In the genomic region with DNA sequence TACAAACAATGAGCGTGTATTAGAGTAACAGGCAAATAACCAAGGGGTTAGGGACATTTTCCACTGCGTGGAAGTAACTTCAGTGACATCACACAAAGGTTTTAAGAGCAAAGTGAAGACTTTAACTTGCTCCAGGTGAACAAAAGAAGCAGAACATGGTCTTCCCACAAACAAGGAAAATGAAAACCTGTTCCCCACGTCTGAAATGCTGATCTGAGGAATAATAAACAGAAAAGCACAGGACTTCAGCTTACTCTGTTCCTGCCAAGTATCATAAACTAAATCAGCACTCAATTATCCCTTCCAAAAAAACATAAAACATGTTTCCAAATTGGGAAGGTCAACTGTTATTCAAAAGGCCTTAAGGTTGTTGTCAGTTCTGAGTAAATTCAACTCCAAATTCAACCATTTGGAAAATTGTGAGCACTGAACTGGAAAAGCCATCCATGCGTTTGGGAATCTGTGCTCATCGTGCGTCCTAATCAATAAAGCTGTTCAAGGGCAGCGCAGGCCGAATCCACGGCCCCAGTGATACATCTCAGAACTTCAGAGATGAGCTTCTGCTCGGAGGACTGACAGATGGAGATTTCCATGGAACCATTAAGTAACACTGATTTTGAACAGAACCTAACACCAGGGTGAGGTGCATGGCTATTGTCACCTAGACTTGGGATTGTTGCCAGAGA, we compare ENCODE assay signal across 1 cellular context.
TF ChIP-seq lines count a peak whose summit lies in the region.

No MANE protein-coding gene starts in this region.

TF ChIP-seq in HepG2, 621 proteins besides CTCF, POLR2A, EP300 and RAD21 (continued from another document):
- TF ChIP-seq, protein P1, sequence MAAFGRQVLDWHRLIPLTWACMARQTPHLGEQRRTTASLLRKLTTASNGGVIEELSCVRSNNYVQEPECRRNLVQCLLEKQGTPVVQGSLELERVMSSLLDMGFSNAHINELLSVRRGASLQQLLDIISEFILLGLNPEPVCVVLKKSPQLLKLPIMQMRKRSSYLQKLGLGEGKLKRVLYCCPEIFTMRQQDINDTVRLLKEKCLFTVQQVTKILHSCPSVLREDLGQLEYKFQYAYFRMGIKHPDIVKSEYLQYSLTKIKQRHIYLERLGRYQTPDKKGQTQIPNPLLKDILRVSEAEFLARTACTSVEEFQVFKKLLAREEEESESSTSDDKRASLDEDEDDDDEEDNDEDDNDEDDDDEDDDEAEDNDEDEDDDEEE (CRISPR knock-in tag; IDR thresholded peaks at IDR 0.05) = no peak
- TF ChIP-seq CENPX (CRISPR knock-in tag; IDR thresholded peaks at IDR 0.05) = no peak
- no peak for TF ChIP-seq ZNF83 (CRISPR knock-in tag; IDR thresholded peaks at IDR 0.05; ENCODE audit: borderline replicate concordance)
- no peak for TF ChIP-seq CEBPB (IDR thresholded peaks at IDR 0.05; ENCODE audit: borderline replicate concordance, low read depth, low read length)
- TF ChIP-seq ZNF382 (CRISPR knock-in tag; IDR thresholded peaks at IDR 0.05; ENCODE audit: borderline replicate concordance) = no peak
- TF ChIP-seq ERF (CRISPR knock-in tag; IDR thresholded peaks at IDR 0.05) = no peak
- TF ChIP-seq ZNF207 (IDR thresholded peaks at IDR 0.05; ENCODE audit: borderline replicate concordance) = no peak
- TF ChIP-seq HNRNPUL1 (IDR thresholded peaks at IDR 0.05; ENCODE audit: low read depth, low read length) = no peak
- TF ChIP-seq, protein P2, sequence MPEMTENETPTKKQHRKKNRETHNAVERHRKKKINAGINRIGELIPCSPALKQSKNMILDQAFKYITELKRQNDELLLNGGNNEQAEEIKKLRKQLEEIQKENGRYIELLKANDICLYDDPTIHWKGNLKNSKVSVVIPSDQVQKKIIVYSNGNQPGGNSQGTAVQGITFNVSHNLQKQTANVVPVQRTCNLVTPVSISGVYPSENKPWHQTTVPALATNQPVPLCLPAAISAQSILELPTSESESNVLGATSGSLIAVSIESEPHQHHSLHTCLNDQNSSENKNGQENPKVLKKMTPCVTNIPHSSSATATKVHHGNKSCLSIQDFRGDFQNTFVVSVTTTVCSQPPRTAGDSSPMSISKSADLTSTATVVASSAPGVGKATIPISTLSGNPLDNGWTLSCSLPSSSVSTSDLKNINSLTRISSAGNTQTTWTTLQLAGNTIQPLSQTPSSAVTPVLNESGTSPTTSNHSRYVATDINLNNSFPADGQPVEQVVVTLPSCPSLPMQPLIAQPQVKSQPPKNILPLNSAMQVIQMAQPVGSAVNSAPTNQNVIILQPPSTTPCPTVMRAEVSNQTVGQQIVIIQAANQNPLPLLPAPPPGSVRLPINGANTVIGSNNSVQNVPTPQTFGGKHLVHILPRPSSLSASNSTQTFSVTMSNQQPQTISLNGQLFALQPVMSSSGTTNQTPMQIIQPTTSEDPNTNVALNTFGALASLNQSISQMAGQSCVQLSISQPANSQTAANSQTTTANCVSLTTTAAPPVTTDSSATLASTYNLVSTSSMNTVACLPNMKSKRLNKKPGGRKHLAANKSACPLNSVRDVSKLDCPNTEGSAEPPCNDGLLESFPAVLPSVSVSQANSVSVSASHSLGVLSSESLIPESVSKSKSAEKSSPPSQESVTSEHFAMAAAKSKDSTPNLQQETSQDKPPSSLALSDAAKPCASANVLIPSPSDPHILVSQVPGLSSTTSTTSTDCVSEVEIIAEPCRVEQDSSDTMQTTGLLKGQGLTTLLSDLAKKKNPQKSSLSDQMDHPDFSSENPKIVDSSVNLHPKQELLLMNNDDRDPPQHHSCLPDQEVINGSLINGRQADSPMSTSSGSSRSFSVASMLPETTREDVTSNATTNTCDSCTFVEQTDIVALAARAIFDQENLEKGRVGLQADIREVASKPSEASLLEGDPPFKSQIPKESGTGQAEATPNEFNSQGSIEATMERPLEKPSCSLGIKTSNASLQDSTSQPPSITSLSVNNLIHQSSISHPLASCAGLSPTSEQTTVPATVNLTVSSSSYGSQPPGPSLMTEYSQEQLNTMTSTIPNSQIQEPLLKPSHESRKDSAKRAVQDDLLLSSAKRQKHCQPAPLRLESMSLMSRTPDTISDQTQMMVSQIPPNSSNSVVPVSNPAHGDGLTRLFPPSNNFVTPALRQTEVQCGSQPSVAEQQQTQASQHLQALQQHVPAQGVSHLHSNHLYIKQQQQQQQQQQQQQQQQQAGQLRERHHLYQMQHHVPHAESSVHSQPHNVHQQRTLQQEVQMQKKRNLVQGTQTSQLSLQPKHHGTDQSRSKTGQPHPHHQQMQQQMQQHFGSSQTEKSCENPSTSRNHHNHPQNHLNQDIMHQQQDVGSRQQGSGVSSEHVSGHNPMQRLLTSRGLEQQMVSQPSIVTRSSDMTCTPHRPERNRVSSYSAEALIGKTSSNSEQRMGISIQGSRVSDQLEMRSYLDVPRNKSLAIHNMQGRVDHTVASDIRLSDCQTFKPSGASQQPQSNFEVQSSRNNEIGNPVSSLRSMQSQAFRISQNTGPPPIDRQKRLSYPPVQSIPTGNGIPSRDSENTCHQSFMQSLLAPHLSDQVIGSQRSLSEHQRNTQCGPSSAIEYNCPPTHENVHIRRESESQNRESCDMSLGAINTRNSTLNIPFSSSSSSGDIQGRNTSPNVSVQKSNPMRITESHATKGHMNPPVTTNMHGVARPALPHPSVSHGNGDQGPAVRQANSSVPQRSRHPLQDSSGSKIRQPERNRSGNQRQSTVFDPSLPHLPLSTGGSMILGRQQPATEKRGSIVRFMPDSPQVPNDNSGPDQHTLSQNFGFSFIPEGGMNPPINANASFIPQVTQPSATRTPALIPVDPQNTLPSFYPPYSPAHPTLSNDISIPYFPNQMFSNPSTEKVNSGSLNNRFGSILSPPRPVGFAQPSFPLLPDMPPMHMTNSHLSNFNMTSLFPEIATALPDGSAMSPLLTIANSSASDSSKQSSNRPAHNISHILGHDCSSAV (CRISPR knock-in tag; IDR thresholded peaks at IDR 0.05; ENCODE audit: borderline replicate concordance) = no peak
- TF ChIP-seq ZSCAN31 (CRISPR knock-in tag; IDR thresholded peaks at IDR 0.05; ENCODE audit: low read depth) = no peak
- TF ChIP-seq ZNF549 (CRISPR knock-in tag; IDR thresholded peaks at IDR 0.05) = no peak
- no peak for TF ChIP-seq SYNCRIP (IDR thresholded peaks at IDR 0.05; ENCODE audit: insufficient read depth, low read depth, low read length)
- no peak for TF ChIP-seq ZNF225 (CRISPR knock-in tag; IDR thresholded peaks at IDR 0.05)
